In the genomic region with DNA sequence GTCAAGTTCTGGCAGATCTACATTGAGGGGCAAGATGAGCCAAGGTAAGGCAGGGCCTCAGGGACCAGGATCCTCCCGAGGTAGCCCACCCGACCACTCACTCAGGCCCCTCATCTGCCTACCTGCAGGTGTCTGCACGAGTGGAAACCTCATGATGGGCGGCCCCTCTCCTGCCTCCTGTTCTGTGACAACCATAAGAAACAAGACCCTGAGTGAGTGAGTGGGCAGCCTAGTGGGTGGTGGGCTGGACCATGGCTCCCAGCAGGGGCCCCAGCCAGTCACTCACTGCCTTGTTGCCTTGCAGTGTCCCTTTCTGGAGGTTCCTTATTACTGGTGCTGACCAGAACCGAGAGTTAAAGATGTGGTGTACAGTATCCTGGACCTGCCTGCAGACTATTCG, we compare ENCODE assay signal across 10 cellular contexts. TPM values are rescaled to one million over a fixed set of nuclear protein-coding genes. Genes with fewer than 3 reads are reported as not detected.
"Had no signal": no experiment of that assay in that cellular context is flagged by ENCODE, and none has a peak within 500 bp of the region (broad histone marks: within the 10 kb centered on the region; RNA-seq: fewer than 3 reads in every experiment).

No MANE protein-coding gene starts in this region.

- ATAC-seq: HCT116, HepG2, K562 had no signal

- DNase-seq: GM23248, GOT3, H7 had no signal

- H3K9me3 ChIP-seq: HAP-1 had no signal

- H2AFZ ChIP-seq: GM23248 had no signal

- H3K4me3 ChIP-seq: GM23248, HAP-1, K562 had no signal

- H3K9ac ChIP-seq: GM23248 had no signal

- H3K27ac ChIP-seq: GM23248, HL-60 had no signal

RNA-seq across cellular contexts. Expression of a gene that starts 6.5 kb away (rescaled TPM):
- total RNA-seq: GM23248, H4, HT1080 had no signal
- polyA plus RNA-seq: GM23248 had no signal
